In the genomic region with DNA sequence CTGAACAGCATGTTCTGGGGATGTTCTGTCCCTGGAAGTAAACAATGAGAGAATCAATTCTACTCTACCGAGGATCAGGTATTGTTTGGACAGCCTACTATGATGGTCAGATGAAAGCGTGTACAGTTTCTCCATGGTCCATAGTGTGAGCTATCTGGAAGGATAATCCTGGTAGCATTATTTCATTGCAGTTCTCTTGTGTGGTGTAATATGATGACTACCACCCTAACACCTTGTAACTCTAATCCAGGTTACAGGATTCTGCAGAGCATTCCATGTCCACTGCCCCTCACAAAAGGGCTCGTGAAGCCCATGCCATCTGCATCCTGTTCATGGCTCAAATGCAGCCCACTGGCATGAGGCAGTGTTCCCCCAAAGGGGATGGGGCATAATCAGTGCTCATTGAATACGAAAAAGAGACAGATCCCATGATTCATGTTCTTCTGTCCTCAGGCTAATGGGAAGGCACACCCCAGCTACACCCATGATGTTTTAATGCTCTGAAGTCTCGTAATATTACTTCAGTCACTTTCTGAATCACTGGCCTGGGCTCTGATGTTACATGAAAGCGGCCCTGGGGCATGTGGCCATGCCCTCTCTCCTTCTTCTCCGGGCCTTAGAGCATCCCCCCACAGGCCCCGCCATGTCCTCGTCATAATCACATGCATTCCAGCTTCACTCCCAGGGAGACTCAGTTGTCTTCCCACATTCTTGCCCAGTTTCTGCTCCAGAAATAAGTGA, we compare ENCODE assay signal across 20 cellular contexts.
"Had no signal": no experiment of that assay in that cellular context is flagged by ENCODE, and none has a peak within 500 bp of the region (broad histone marks: within the 10 kb centered on the region; RNA-seq: fewer than 3 reads in every experiment).

No MANE protein-coding gene starts in this region.

- H3K36me3 ChIP-seq: esophagus muscularis mucosa, heart right ventricle, left lung, suprapubic skin, tibial nerve, uterus had no signal

- H3K9me3 ChIP-seq: esophagus muscularis mucosa, heart right ventricle, left lung, suprapubic skin, tibial nerve, uterus had no signal

- ATAC-seq: activated CD8-positive, alpha-beta T cell treated with anti-CD3 and anti-CD28 coated beads, Interleukin-2, amount 10 ng/mL, durations not matched to agents 7 days and 5 days; activated naive CD8-positive, alpha-beta T cell treated with anti-CD3 and anti-CD28 coated beads, Interleukin-2, amount 50 U/mL, for 24 hours; heart right ventricle; left lung; right cardiac atrium; stimulated activated effector memory CD8-positive, alpha-beta T cell treated with anti-CD3 and anti-CD28 coated beads, Interleukin-12 subunit alpha, Interleukin-12 subunit beta, amount 100 ng/mL, for 72 hours; stimulated activated naive CD8-positive, alpha-beta T cell treated with anti-CD3 and anti-CD28 coated beads, Interleukin-15, amount 100 ng/mL, for 72 hours had no signal

- H3K27ac ChIP-seq: esophagus muscularis mucosa, heart right ventricle, left lung, suprapubic skin, tibial nerve, uterus had no signal

- H3K4me3 ChIP-seq: esophagus muscularis mucosa, heart right ventricle, left lung, suprapubic skin, tibial nerve, uterus had no signal

- H3K9ac ChIP-seq: parathyroid adenoma had no signal

- H3K27me3 ChIP-seq: uterus had no signal

- H3K4me1 ChIP-seq: left lung, tibial nerve, uterus had no signal

- DNase-seq: activated CD4-positive, alpha-beta T cell treated with anti-CD3 and anti-CD28 coated beads for 1 hour; activated CD4-positive, alpha-beta T cell treated with anti-CD3 and anti-CD28 coated beads, Interleukin-2, amount 50 U/mL, for 1 hour; activated CD8-positive, alpha-beta T cell treated with anti-CD3 and anti-CD28 coated beads, Interleukin-2, amount 10 ng/mL, durations not matched to agents 7 days and 5 days; activated gamma-delta T cell; activated naive CD4-positive, alpha-beta T cell treated with anti-CD3 and anti-CD28 coated beads, Interleukin-2, amount 50 U/mL, for 16 hours; activated naive CD8-positive, alpha-beta T cell treated with anti-CD3 and anti-CD28 coated beads, Interleukin-2, amount 50 U/mL, for 24 hours; effector CD8-positive, alpha-beta T cell; heart right ventricle; kidney glomerular epithelial cell; left lung; right cardiac atrium; stimulated activated CD4-positive, alpha-beta T cell treated with anti-CD3 and anti-CD28 coated beads, Interleukin-2, amount 100 ng/mL, for 24 hours; stimulated activated naive CD8-positive, alpha-beta T cell treated with anti-CD3 and anti-CD28 coated beads, Interleukin-15, amount 100 ng/mL, for 72 hours; T-helper 1 cell; uterus had no signal

- H3K79me2 ChIP-seq: parathyroid adenoma had no signal
